1 cellular context compared by ENCODE assay signal in the genomic region with DNA sequence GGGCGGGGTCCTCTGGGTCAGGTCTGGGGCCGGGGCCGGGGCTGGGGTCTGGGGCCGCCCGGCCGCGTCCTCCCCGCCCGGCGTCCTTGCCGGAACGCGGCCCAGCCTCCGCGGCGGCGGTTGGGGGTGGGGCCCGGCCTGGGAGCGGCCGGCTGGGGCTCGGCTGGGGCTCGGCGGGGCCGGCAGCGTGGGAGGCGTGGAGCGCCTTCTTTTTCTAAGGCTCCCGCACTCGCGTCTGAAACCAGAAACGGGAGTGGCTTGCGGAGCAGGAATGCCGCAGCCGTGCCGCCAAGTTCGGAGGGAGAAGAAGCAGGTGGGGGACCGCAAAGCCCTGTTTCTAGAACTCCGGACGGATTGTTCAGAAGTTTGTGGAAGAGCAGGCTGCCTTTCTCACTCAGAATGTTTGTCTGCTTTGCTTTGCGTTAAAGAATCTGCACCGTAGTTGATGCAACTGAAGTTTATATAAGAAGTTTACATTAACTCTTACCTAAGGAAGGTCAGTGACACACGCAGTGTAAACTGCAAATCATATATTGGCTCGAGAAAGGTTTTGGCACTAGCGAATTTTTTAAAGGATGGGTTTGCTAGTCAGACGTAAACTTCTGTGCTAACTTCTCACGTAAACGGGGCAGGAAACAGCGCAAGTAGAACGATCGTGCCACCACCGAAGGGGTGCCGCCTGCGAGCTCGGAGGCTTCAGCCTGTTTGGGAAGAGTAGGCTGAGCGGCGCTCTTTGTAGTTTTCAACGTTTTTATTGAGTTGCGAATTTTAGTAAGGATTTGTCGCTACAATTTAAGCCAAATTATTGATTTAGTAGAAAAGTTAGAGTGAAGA.
TF ChIP-seq lines count a peak whose summit lies in the region.

No MANE protein-coding gene starts in this region.

TF ChIP-seq in HepG2, 621 proteins besides CTCF, POLR2A, EP300 and RAD21 (continued from another document and continues in another):
- TF ChIP-seq ZNF749 (CRISPR knock-in tag; IDR thresholded peaks at IDR 0.05; ENCODE audit: borderline replicate concordance) (no peak), AGO1 (IDR thresholded peaks at IDR 0.05; ENCODE audit: low read depth, low read length, poor library complexity, severe bottlenecking) (peak; percentile 90), ZNF816 (CRISPR knock-in tag; IDR thresholded peaks at IDR 0.05; ENCODE audit: borderline replicate concordance) (no peak), TRIM24 (CRISPR knock-in tag; IDR thresholded peaks at IDR 0.05) (no peak), ZNF782 (CRISPR knock-in tag; IDR thresholded peaks at IDR 0.05; ENCODE audit: borderline replicate concordance) (no peak), KLF11 (CRISPR knock-in tag; IDR thresholded peaks at IDR 0.05) (no peak), ZNF652 (CRISPR knock-in tag; IDR thresholded peaks at IDR 0.05; ENCODE audit: borderline replicate concordance, low read depth) (peak; percentile 19; the same call in 1 of the 2 replicates), ZNF350 (CRISPR knock-in tag; IDR thresholded peaks at IDR 0.05; ENCODE audit: borderline replicate concordance, low read depth) (no peak), ZMYM3 (CRISPR knock-in tag; IDR thresholded peaks at IDR 0.05) (no peak), ZBTB2 (CRISPR knock-in tag; IDR thresholded peaks at IDR 0.05; ENCODE audit: low read depth) (no peak), SIN3A (IDR thresholded peaks at IDR 0.05; ENCODE audit: borderline replicate concordance, low read depth, low read length) (peak; percentile 68; the same call in 1 of the 2 replicates), MAFF (IDR thresholded peaks at IDR 0.05; ENCODE audit: low read depth, low read length) (no peak), MAFK (conservative IDR thresholded peaks at IDR 0.05 in 1 of 2, IDR thresholded peaks at IDR 0.05 in 1 of 2; ENCODE audit: low read length in 2 of 2) (no peak), ASH2L (IDR thresholded peaks at IDR 0.05; ENCODE audit: insufficient read length, low read depth, low read length) (peak; percentile 38), ATF7 (IDR thresholded peaks at IDR 0.05) (no peak), ATF7 (CRISPR knock-in tag; IDR thresholded peaks at IDR 0.05) (no peak), HIVEP1 (CRISPR knock-in tag; IDR thresholded peaks at IDR 0.05) (no peak), ZNF850 (CRISPR knock-in tag; conservative IDR thresholded peaks at IDR 0.05) (no peak), DDIT3 (CRISPR knock-in tag; IDR thresholded peaks at IDR 0.05) (no peak), SSRP1 (CRISPR knock-in tag; IDR thresholded peaks at IDR 0.05) (no peak), ZNF761 (CRISPR knock-in tag; conservative IDR thresholded peaks at IDR 0.05) (no peak), U2AF1 (optimal IDR thresholded peaks at IDR 0.05; ENCODE audit: low read depth, low read length) (no peak), DNMT1 (CRISPR knock-in tag; IDR thresholded peaks at IDR 0.05) (no peak), IKZF1 (IDR thresholded peaks at IDR 0.05) (no peak), DMTF1 (CRISPR knock-in tag; IDR thresholded peaks at IDR 0.05) (no peak), SMAD9 (CRISPR knock-in tag; IDR thresholded peaks at IDR 0.05) (no peak), SIN3B (IDR thresholded peaks at IDR 0.05; ENCODE audit: low read length) (no peak), THAP8 (CRISPR knock-in tag; IDR thresholded peaks at IDR 0.05; ENCODE audit: borderline replicate concordance) (no peak), ZNF773 (CRISPR knock-in tag; IDR thresholded peaks at IDR 0.05; ENCODE audit: borderline replicate concordance) (no peak), TCF7 (IDR thresholded peaks at IDR 0.05; ENCODE audit: low read depth) (no peak), KAT7 (CRISPR knock-in tag; IDR thresholded peaks at IDR 0.05; ENCODE audit: borderline replicate concordance) (no peak), ZNF883 (CRISPR knock-in tag; IDR thresholded peaks at IDR 0.05; ENCODE audit: not compliant biosample characterization) (no peak), FOXA3 (CRISPR knock-in tag; IDR thresholded peaks at IDR 0.05) (no peak), PTBP1 (IDR thresholded peaks at IDR 0.05; ENCODE audit: low read depth, low read length, poor library complexity, severe bottlenecking) (no peak), HMGXB4 (CRISPR knock-in tag; IDR thresholded peaks at IDR 0.05; ENCODE audit: borderline replicate concordance in 1 of 2, low read depth in 1 of 2) (peak in 1 of 2 experiments; percentile 43; a peak in 1 of 4 replicates), RXRB (CRISPR knock-in tag; IDR thresholded peaks at IDR 0.05; ENCODE audit: borderline replicate concordance) (no peak), BRCA1 (CRISPR knock-in tag; IDR thresholded peaks at IDR 0.05) (no peak), RARA (CRISPR knock-in tag; IDR thresholded peaks at IDR 0.05) (peak; percentile 21; the same call in 1 of the 2 replicates), ISX (CRISPR knock-in tag; conservative IDR thresholded peaks at IDR 0.05) (no peak), LCORL (IDR thresholded peaks at IDR 0.05) (no peak), LCORL (CRISPR knock-in tag; IDR thresholded peaks at IDR 0.05) (peak; percentile 33; the same call in 1 of the 2 replicates), SOX13 (IDR thresholded peaks at IDR 0.05) (no peak), SOX13 (CRISPR knock-in tag; conservative IDR thresholded peaks at IDR 0.05 in 1 of 2, IDR thresholded peaks at IDR 0.05 in 1 of 2) (no peak), DR1 (CRISPR knock-in tag; IDR thresholded peaks at IDR 0.05) (no peak), ZNF550 (CRISPR knock-in tag; IDR thresholded peaks at IDR 0.05; ENCODE audit: borderline replicate concordance) (no peak), ZKSCAN1 (IDR thresholded peaks at IDR 0.05; ENCODE audit: low read length) (no peak), HMG20B (CRISPR knock-in tag; conservative IDR thresholded peaks at IDR 0.05) (no peak), ELF4 (CRISPR knock-in tag; IDR thresholded peaks at IDR 0.05; ENCODE audit: borderline replicate concordance) (no peak)
- TF ChIP-seq, protein P1, sequence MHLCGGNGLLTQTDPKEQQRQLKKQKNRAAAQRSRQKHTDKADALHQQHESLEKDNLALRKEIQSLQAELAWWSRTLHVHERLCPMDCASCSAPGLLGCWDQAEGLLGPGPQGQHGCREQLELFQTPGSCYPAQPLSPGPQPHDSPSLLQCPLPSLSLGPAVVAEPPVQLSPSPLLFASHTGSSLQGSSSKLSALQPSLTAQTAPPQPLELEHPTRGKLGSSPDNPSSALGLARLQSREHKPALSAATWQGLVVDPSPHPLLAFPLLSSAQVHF (CRISPR knock-in tag; IDR thresholded peaks at IDR 0.05), result no peak
- TF ChIP-seq, protein P2, sequence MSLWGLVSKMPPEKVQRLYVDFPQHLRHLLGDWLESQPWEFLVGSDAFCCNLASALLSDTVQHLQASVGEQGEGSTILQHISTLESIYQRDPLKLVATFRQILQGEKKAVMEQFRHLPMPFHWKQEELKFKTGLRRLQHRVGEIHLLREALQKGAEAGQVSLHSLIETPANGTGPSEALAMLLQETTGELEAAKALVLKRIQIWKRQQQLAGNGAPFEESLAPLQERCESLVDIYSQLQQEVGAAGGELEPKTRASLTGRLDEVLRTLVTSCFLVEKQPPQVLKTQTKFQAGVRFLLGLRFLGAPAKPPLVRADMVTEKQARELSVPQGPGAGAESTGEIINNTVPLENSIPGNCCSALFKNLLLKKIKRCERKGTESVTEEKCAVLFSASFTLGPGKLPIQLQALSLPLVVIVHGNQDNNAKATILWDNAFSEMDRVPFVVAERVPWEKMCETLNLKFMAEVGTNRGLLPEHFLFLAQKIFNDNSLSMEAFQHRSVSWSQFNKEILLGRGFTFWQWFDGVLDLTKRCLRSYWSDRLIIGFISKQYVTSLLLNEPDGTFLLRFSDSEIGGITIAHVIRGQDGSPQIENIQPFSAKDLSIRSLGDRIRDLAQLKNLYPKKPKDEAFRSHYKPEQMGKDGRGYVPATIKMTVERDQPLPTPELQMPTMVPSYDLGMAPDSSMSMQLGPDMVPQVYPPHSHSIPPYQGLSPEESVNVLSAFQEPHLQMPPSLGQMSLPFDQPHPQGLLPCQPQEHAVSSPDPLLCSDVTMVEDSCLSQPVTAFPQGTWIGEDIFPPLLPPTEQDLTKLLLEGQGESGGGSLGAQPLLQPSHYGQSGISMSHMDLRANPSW (CRISPR knock-in tag; IDR thresholded peaks at IDR 0.05; ENCODE audit: borderline replicate concordance), result no peak
- TF ChIP-seq, protein P3, sequence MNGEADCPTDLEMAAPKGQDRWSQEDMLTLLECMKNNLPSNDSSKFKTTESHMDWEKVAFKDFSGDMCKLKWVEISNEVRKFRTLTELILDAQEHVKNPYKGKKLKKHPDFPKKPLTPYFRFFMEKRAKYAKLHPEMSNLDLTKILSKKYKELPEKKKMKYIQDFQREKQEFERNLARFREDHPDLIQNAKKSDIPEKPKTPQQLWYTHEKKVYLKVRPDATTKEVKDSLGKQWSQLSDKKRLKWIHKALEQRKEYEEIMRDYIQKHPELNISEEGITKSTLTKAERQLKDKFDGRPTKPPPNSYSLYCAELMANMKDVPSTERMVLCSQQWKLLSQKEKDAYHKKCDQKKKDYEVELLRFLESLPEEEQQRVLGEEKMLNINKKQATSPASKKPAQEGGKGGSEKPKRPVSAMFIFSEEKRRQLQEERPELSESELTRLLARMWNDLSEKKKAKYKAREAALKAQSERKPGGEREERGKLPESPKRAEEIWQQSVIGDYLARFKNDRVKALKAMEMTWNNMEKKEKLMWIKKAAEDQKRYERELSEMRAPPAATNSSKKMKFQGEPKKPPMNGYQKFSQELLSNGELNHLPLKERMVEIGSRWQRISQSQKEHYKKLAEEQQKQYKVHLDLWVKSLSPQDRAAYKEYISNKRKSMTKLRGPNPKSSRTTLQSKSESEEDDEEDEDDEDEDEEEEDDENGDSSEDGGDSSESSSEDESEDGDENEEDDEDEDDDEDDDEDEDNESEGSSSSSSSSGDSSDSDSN (CRISPR knock-in tag; IDR thresholded peaks at IDR 0.05), result peak; percentile 66; the same call in 1 of the 2 replicates
- TF ChIP-seq, protein P4, sequence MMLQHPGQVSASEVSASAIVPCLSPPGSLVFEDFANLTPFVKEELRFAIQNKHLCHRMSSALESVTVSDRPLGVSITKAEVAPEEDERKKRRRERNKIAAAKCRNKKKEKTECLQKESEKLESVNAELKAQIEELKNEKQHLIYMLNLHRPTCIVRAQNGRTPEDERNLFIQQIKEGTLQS (CRISPR knock-in tag; IDR thresholded peaks at IDR 0.05), result no peak
- TF ChIP-seq, protein P5, sequence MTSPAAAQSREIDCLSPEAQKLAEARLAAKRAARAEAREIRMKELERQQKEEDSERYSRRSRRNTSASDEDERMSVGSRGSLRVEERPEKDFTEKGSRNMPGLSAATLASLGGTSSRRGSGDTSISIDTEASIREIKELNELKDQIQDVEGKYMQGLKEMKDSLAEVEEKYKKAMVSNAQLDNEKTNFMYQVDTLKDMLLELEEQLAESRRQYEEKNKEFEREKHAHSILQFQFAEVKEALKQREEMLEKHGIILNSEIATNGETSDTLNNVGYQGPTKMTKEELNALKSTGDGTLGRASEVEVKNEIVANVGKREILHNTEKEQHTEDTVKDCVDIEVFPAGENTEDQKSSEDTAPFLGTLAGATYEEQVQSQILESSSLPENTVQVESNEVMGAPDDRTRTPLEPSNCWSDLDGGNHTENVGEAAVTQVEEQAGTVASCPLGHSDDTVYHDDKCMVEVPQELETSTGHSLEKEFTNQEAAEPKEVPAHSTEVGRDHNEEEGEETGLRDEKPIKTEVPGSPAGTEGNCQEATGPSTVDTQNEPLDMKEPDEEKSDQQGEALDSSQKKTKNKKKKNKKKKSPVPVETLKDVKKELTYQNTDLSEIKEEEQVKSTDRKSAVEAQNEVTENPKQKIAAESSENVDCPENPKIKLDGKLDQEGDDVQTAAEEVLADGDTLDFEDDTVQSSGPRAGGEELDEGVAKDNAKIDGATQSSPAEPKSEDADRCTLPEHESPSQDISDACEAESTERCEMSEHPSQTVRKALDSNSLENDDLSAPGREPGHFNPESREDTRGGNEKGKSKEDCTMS (CRISPR knock-in tag; conservative IDR thresholded peaks at IDR 0.05), result no peak
